Comparison of ENCODE assay signal across 1 cellular context in the genomic region with DNA sequence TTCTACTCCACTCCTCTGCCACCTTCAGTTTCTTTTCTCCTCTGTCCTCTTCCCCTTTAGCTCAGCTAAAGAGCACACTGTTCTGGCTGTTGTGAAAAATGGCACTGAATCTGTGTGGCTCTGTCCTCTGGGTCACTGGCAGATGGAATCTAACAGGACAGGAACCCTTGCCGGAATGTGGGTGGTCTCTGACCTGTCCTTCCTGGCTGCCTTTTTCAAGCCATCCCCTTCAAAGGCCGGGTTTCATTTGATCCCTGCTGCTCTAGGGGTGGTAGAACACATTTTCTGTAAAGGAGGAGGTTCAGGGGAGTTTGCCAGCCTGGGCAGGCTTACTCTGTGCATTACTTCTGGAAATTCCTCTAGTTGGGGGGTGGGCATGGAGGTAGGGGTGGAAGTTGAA.
TF ChIP-seq lines count a peak whose summit lies in the region.

No MANE protein-coding gene starts in this region.

TF ChIP-seq in WTC11, 78 proteins besides CTCF, POLR2A, EP300 and RAD21 (continued from another document):
- TF ChIP-seq ZNF532 (CRISPR knock-in tag; IDR thresholded peaks at IDR 0.05; ENCODE audit: borderline replicate concordance), result no peak
- TF ChIP-seq E2F5 (CRISPR knock-in tag; IDR thresholded peaks at IDR 0.05), result no peak
